ENCODE assay signal across 11 cellular contexts in genomic region chr5:143397302-143398052, GRCh38. TPM values are rescaled to one million over a fixed set of nuclear protein-coding genes. Genes with fewer than 3 reads are reported as not detected.
DNase-seq lines count a peak whose midpoint lies in the region; ATAC-seq and TF ChIP-seq lines count a peak whose summit lies in the region.
"Had no signal": no experiment of that assay in that cellular context is flagged by ENCODE, and none has a peak within 500 bp of the region (broad histone marks: within the 10 kb centered on the region; RNA-seq: fewer than 3 reads in every experiment).

No MANE protein-coding gene starts in this region.

- no peak for TF ChIP-seq CTCF in activated B cell treated with CpG ODN at 0.5 μM for 24 hours (IDR thresholded peaks at IDR 0.05)
- TF ChIP-seq CTCF in foreskin fibroblast (IDR thresholded peaks at IDR 0.05; ENCODE audit: low read depth, low read length) = no peak

- CTCF ChIA-PET in activated CD8-positive, alpha-beta memory T cell treated with anti-CD3 and anti-CD28 coated beads, Interleukin-2, amount 10 ng/mL, durations not matched to agents 7 days and 5 days (lab: Charles Lee) = interaction anchor here (1.2 to 2.2 kb wide), 2 partner anchors 141 to 428 kb away, joined by 3 to 6 read pairs; no protein-coding TSS in a partner anchor
- CTCF ChIA-PET in activated B cell treated with CpG ODN at 0.5 μM for 24 hours (lab: Charles Lee) = interaction anchor here (1.5 kb wide), 1 partner anchor 395 kb away, joined by 3 read pairs; no protein-coding TSS in a partner anchor

- no peak for DNase-seq in activated CD8-positive, alpha-beta memory T cell treated with anti-CD3 and anti-CD28 coated beads, Interleukin-2, amount 10 ng/mL, durations not matched to agents 7 days and 5 days
- DNase-seq in activated CD8-positive, alpha-beta memory T cell treated with anti-CD3 and anti-CD28 coated beads, Interleukin-2, amount 50 U/mL, for 48 hours = no peak
- DNase-seq in activated B cell treated with CpG ODN at 0.5 μM for 24 hours = no peak
- DNase-seq in foreskin fibroblast = no peak
- no peak for DNase-seq in substantia nigra (lab: John Stamatoyannopoulos, UW)
- DNase-seq in NOMO-1 treated with DMSO at 0.1 percent for 48 hours (lab: John Stamatoyannopoulos, UW; ENCODE audit: unreplicated experiment) = no peak
- no peak for DNase-seq in DMS 273 (lab: John Stamatoyannopoulos, UW; ENCODE audit: unreplicated experiment)
- DNase-seq: amniotic stem cell; SIG-M5; stimulated activated CD4-positive, alpha-beta T cell treated with anti-CD3 and anti-CD28 coated beads, Interleukin-4, amount 100 ng/mL, for 4 hours had no signal

- peak overlapping the region; percentile 32 to 85 for H3K4me3 ChIP-seq in foreskin fibroblast (ENCODE audit: low read depth in 1 of 2, low read length in 2 of 2)

- peaks cover 63% of the 10 kb centered on the region for H3K4me1 Mint-ChIP-seq in activated CD8-positive, alpha-beta memory T cell treated with anti-CD3 and anti-CD28 coated beads, Interleukin-2, amount 10 ng/mL, durations not matched to agents 7 days and 5 days
- H3K4me1 Mint-ChIP-seq in activated B cell treated with CpG ODN at 0.5 μM for 24 hours = peaks cover 95% of the 10 kb centered on the region

- H3K27me3 Mint-ChIP-seq in activated CD8-positive, alpha-beta memory T cell treated with anti-CD3 and anti-CD28 coated beads, Interleukin-2, amount 10 ng/mL, durations not matched to agents 7 days and 5 days = no peaks in the 10 kb centered on the region
- H3K27me3 Mint-ChIP-seq in activated B cell treated with CpG ODN at 0.5 μM for 24 hours = no peaks in the 10 kb centered on the region

- POLR2A ChIA-PET in activated B cell treated with CpG ODN at 0.5 μM for 24 hours (lab: Charles Lee) = interaction anchor here (1.0 to 2.7 kb wide), 2 partner anchors 394 to 395 kb away, joined by 5 to 9 read pairs; no protein-coding TSS in a partner anchor

- ATAC-seq in activated CD8-positive, alpha-beta memory T cell treated with anti-CD3 and anti-CD28 coated beads, Interleukin-2, amount 10 ng/mL, durations not matched to agents 7 days and 5 days = no peak
- ATAC-seq in activated B cell treated with CpG ODN at 0.5 μM for 24 hours (ENCODE audit: low read depth) (no peak), GM21367 (IDR thresholded peaks at IDR 0.05; ENCODE audit: unreplicated experiment) (no peak)

- no peaks in the 10 kb centered on the region for H3K9me3 Mint-ChIP-seq in activated CD8-positive, alpha-beta memory T cell treated with anti-CD3 and anti-CD28 coated beads, Interleukin-2, amount 10 ng/mL, durations not matched to agents 7 days and 5 days (ENCODE audit: low read depth)
- no peaks in the 10 kb centered on the region for H3K9me3 Mint-ChIP-seq in activated B cell treated with CpG ODN at 0.5 μM for 24 hours

- H3K4me3 Mint-ChIP-seq in activated CD8-positive, alpha-beta memory T cell treated with anti-CD3 and anti-CD28 coated beads, Interleukin-2, amount 10 ng/mL, durations not matched to agents 7 days and 5 days = peak overlapping the region; percentile 30
- peak overlapping the region; percentile 60 for H3K4me3 Mint-ChIP-seq in activated B cell treated with CpG ODN at 0.5 μM for 24 hours

- H3K27ac Mint-ChIP-seq in activated CD8-positive, alpha-beta memory T cell treated with anti-CD3 and anti-CD28 coated beads, Interleukin-2, amount 10 ng/mL, durations not matched to agents 7 days and 5 days = no peak overlapping the region
- peak overlapping the region; percentile 46 for H3K27ac Mint-ChIP-seq in activated B cell treated with CpG ODN at 0.5 μM for 24 hours

- peak overlapping the region; percentile 74 for H3K27ac ChIP-seq in substantia nigra (ENCODE audit: low read depth, low read length, poor library complexity, severe bottlenecking)

- intact Hi-C loops in activated B cell treated with CpG ODN at 0.5 μM for 24 hours (cut with micrococcal nuclease) = no loop called here

- peaks cover 41% of the 10 kb centered on the region for H3K36me3 Mint-ChIP-seq in activated CD8-positive, alpha-beta memory T cell treated with anti-CD3 and anti-CD28 coated beads, Interleukin-2, amount 10 ng/mL, durations not matched to agents 7 days and 5 days
- peaks cover 39% of the 10 kb centered on the region for H3K36me3 Mint-ChIP-seq in activated B cell treated with CpG ODN at 0.5 μM for 24 hours (ENCODE audit: low read depth)

RNA-seq across cellular contexts. Expression of gene NR3C1, which starts 6.0 kb away (rescaled TPM):
- 10 to 100 TPM; 66.2 to 77.9 TPM for total RNA-seq in activated CD8-positive, alpha-beta memory T cell treated with anti-CD3 and anti-CD28 coated beads, Interleukin-2, amount 10 ng/mL, durations not matched to agents 7 days and 5 days
- total RNA-seq in activated B cell treated with CpG ODN at 0.5 μM for 24 hours = 105 and 110 TPM in 2 replicates
